Comparison of ENCODE assay signal across 17 cellular contexts in genomic region chrX:97538745-97539144, GRCh38.
DNase-seq lines count a peak whose midpoint lies in the region; ATAC-seq, FAIRE-seq and TF ChIP-seq lines count a peak whose summit lies in the region.
"Had no signal": no experiment of that assay in that cellular context is flagged by ENCODE, and none has a peak within 500 bp of the region (broad histone marks: within the 10 kb centered on the region; RNA-seq: fewer than 3 reads in every experiment).

No MANE protein-coding gene starts in this region.

- ATAC-seq in GM12878 (no peak), GM21619 (IDR thresholded peaks at IDR 0.05; ENCODE audit: unreplicated experiment) (no peak)
- ATAC-seq: CD8-positive, alpha-beta T cell had no signal

- TF ChIP-seq POLR2A in GM12878 (IDR thresholded peaks at IDR 0.05; ENCODE audit: low read depth, low read length) = no peak

- no peak overlapping the region for H3K14ac ChIP-seq in H9 (ENCODE audit: insufficient read depth, low read length)

- no peak overlapping the region for H2BK12ac ChIP-seq in H9 (ENCODE audit: insufficient read length, low read depth, low read length)

- H3K9me3 ChIP-seq in H9 (ENCODE audit: control insufficient read depth, low read depth, low read length) (no peaks in the 10 kb centered on the region), GM12878 (replicated peaks; ENCODE audit: control insufficient read depth, insufficient read depth, low read length) (no peaks in the 10 kb centered on the region)
- H3K9me3 ChIP-seq: BLaER1 treated with 17β-estradiol and CSF1 and Interleukin-3, amounts not matched to agents 10 nM and 100 nM had no signal

- H3K23ac ChIP-seq in H9 (ENCODE audit: insufficient read length, low read depth, low read length) = no peak overlapping the region

- H2BK20ac ChIP-seq in H9 (ENCODE audit: low read depth, low read length, poor library complexity, severe bottlenecking) = no peak overlapping the region

- H3K79me2 ChIP-seq in H9 (ENCODE audit: insufficient read depth, low read length) (no peaks in the 10 kb centered on the region), GM12878 (ENCODE audit: control insufficient read depth, insufficient read depth, low read length) (no peaks in the 10 kb centered on the region)

- POLR2A ChIA-PET in GM12878 (lab: Charles Lee) = no interaction called here

- H3K4me3 Mint-ChIP-seq in H9 = no peak overlapping the region
- H3K4me3 Mint-ChIP-seq: B cell; CD8-positive, alpha-beta T cell had no signal

- no peak overlapping the region for H2BK120ac ChIP-seq in H9 (ENCODE audit: low read depth, low read length, poor library complexity, severe bottlenecking)

- no peaks in the 10 kb centered on the region for H3K27me3 ChIP-seq in H9 (ENCODE audit: insufficient read depth, low read length)
- no peaks in the 10 kb centered on the region for H3K27me3 ChIP-seq in GM12878 (replicated peaks in 1 of 2; ENCODE audit: control insufficient read depth in 2 of 2, insufficient read depth in 2 of 2, low read length in 1 of 2)

- H3K56ac ChIP-seq in H9 (ENCODE audit: insufficient read length, low read depth, low read length) = no peak overlapping the region

- H2AFZ ChIP-seq in H9 (ENCODE audit: low read length) (no peak overlapping the region), GM12878 (ENCODE audit: control insufficient read depth, low read depth, low read length) (no peak overlapping the region)

- in situ Hi-C loops in GM12878 (cut with MboI) = no loop called here

- H2BK15ac ChIP-seq in H9 (ENCODE audit: low read depth, low read length) = no peak overlapping the region

- H3K36me3 Mint-ChIP-seq in H9 (ENCODE audit: insufficient read depth in 1 of 3, low read depth in 3 of 3) = peaks cover 0 to 7% (median 2%) of the 10 kb centered on the region in 3 experiments; a peak in 2 of 7 replicates
- H3K36me3 Mint-ChIP-seq: CD8-positive, alpha-beta T cell had no signal

- TF ChIP-seq CTCF in H9 (conservative IDR thresholded peaks at IDR 0.05) (no peak), GM12878 (IDR thresholded peaks at IDR 0.05 in 2 of 3, conservative IDR thresholded peaks at IDR 0.05 in 1 of 3; ENCODE audit: control insufficient read depth in 2 of 3, extremely low read depth in 1 of 3, insufficient read depth in 1 of 3, low read depth in 3 of 3, low read length in 3 of 3) (no peak)

- CTCF ChIA-PET in GM12878 (lab: Yijun Ruan, JAX) = no interaction called here

- no peaks in the 10 kb centered on the region for H4K20me1 ChIP-seq in H9 (ENCODE audit: control insufficient read depth, insufficient read depth, insufficient read length)
- H4K20me1 ChIP-seq in GM12878 (ENCODE audit: control insufficient read depth, insufficient read depth) = no peaks in the 10 kb centered on the region
- H4K20me1 ChIP-seq: BLaER1 treated with 17β-estradiol and CSF1 and Interleukin-3, amounts not matched to agents 10 nM and 100 nM had no signal

- no peak overlapping the region for H2AK5ac ChIP-seq in H9 (ENCODE audit: insufficient read length, low read length)

- FAIRE-seq in GM18507 (lab: Jason Lieb, UNC) (peak; percentile 48), GM12878 (lab: Jason Lieb, UNC) (peak; percentile 23)
- FAIRE-seq: GM12891 had no signal

- peak overlapping the region in 2 of 3 experiments; percentile 36 to 51; a peak in 1 of 7 replicates for H3K27ac Mint-ChIP-seq in H9
- H3K27ac Mint-ChIP-seq: B cell; CD8-positive, alpha-beta T cell had no signal

- no TSS peak for BruUV-seq in GM12878 (replicated peaks; lab: Mats Ljungman, UMichigan)

- H3K4me1 ChIP-seq in H9 (ENCODE audit: insufficient read depth, low read length) (no peaks in the 10 kb centered on the region), GM12878 (ENCODE audit: control insufficient read depth, insufficient read depth, low read length) (no peaks in the 10 kb centered on the region)
- H3K4me1 ChIP-seq: BLaER1 treated with 17β-estradiol and CSF1 and Interleukin-3, amounts not matched to agents 10 nM and 100 nM had no signal

- H3K27ac ChIP-seq in H9 (ENCODE audit: insufficient read length, low read depth, low read length) = no peak overlapping the region
- H3K27ac ChIP-seq in GM12878 (ENCODE audit: control insufficient read depth, insufficient read depth) = no peak overlapping the region
- H3K27ac ChIP-seq: BLaER1 treated with 17β-estradiol and CSF1 and Interleukin-3, amounts not matched to agents 10 nM and 100 nM; HL-60; KMS-11 had no signal

- no peaks in the 10 kb centered on the region for H3K23me2 ChIP-seq in H9 (ENCODE audit: insufficient read length, low read depth, low read length, poor library complexity, severe bottlenecking)

- H4K5ac ChIP-seq in H9 (ENCODE audit: insufficient read length, low read depth, low read length) = no peak overlapping the region

- no peak for DNase-seq in GM18507 (ENCODE audit: extremely low spot score, insufficient read length, low read depth)
- DNase-seq in H9 = no peak
- no peak for DNase-seq in GM12878 (ENCODE audit: low read depth, low spot score)
- DNase-seq in NCI-H1436 (lab: John Stamatoyannopoulos, UW) = no peak
- DNase-seq in inferior parietal cortex (ENCODE audit: extremely low spot score) = no peak
- DNase-seq: Calu3; CD8-positive, alpha-beta T cell; DMS79 treated with DMSO at 0.1 percent for 48 hours; GF-D8; GOT3; H7 had no signal

- H4K91ac ChIP-seq in H9 (ENCODE audit: insufficient read length, low read depth, low read length) = no peak overlapping the region

- H3K4me2 ChIP-seq in H9 (ENCODE audit: insufficient read depth, insufficient read length, low read length) (no peak overlapping the region), GM12878 (ENCODE audit: control insufficient read depth, insufficient read depth) (no peak overlapping the region)
- H3K4me2 ChIP-seq: BLaER1 treated with 17β-estradiol and CSF1 and Interleukin-3, amounts not matched to agents 10 nM and 100 nM; KMS-11 had no signal

- H3T11ph ChIP-seq in H9 (ENCODE audit: low read length) = no peak overlapping the region

- no peak overlapping the region for H3K18ac ChIP-seq in H9 (ENCODE audit: insufficient read length, low read depth, low read length)

- WGBS in H9 (ENCODE audit: extremely low coverage, insufficient read length, low lambda C conversion rate) = no CpG with 5 or more reads among the region's 3 CpGs
- WGBS in GM12878 (ENCODE audit: insufficient coverage, insufficient replicate concordance, low lambda C conversion rate, missing lambda C conversion rate) = 23% methylated on average over 3 of the region's 3 CpGs

- H3K79me1 ChIP-seq in H9 (ENCODE audit: insufficient read depth, low read depth, low read length, poor library complexity, severe bottlenecking) = no peaks in the 10 kb centered on the region

- no peak overlapping the region for H2BK5ac ChIP-seq in H9 (ENCODE audit: insufficient read length, low read length)

- H3K4me1 Mint-ChIP-seq in H9 = no peaks in the 10 kb centered on the region
- H3K4me1 Mint-ChIP-seq: B cell had no signal

- H3K9ac ChIP-seq in H9 (ENCODE audit: extremely low read depth, insufficient read length, low read length) (no peak overlapping the region), GM12878 (ENCODE audit: control insufficient read depth, insufficient read depth, low read length) (no peak overlapping the region)
- H3K9ac ChIP-seq: BLaER1 treated with 17β-estradiol and CSF1 and Interleukin-3, amounts not matched to agents 10 nM and 100 nM; KMS-11 had no signal

- SMC1A ChIA-PET in GM12878 (lab: Charles Lee; ENCODE audit: uncharacterized antibody, unreplicated experiment) = interaction anchor here (0.7 to 1.3 kb wide), 2 partner anchors 9 to 627 kb away, joined by 3 read pairs; no protein-coding TSS in a partner anchor

- no peaks in the 10 kb centered on the region; a peak in 2 of 5 replicates for H3K9me3 Mint-ChIP-seq in H9
- H3K9me3 Mint-ChIP-seq: CD8-positive, alpha-beta T cell had no signal

- no peak for TF ChIP-seq RAD21 in GM12878 (IDR thresholded peaks at IDR 0.05; ENCODE audit: insufficient read depth, low read depth, low read length)

- H3K36me3 ChIP-seq in GM12878 (ENCODE audit: control insufficient read depth in 2 of 2, insufficient read depth in 2 of 2, low read length in 1 of 2) = no peaks in the 10 kb centered on the region
- H3K36me3 ChIP-seq: BLaER1 treated with 17β-estradiol and CSF1 and Interleukin-3, amounts not matched to agents 10 nM and 100 nM had no signal

- H3K4ac ChIP-seq in H9 (ENCODE audit: low read depth, low read length) = no peak overlapping the region

- H3K27me3 Mint-ChIP-seq in H9 (ENCODE audit: low read depth) = no peaks in the 10 kb centered on the region
- H3K27me3 Mint-ChIP-seq: B cell had no signal

- intact Hi-C loops in GM12878 (cut with micrococcal nuclease; ENCODE audit: unreplicated experiment) = no loop called here

- no peak overlapping the region for H4K8ac ChIP-seq in H9 (replicated peaks; ENCODE audit: insufficient read length, low read depth, low read length)

- no peak overlapping the region for H3K4me3 ChIP-seq in GM12878
- H3K4me3 ChIP-seq: BLaER1 treated with 17β-estradiol and CSF1 and Interleukin-3, amounts not matched to agents 10 nM and 100 nM had no signal

- RAD21 ChIA-PET in GM12878 (lab: Charles Lee; ENCODE audit: unreplicated experiment) = no interaction called here

- no peak for TF ChIP-seq EP300 in GM12878 (IDR thresholded peaks at IDR 0.05; ENCODE audit: borderline replicate concordance in 1 of 2, control insufficient read depth in 1 of 2, low read depth in 2 of 2, low read length in 2 of 2)

TF ChIP-seq in GM12878, 131 proteins besides CTCF, POLR2A, EP300 and RAD21:
- TF ChIP-seq ATF7 (IDR thresholded peaks at IDR 0.05; ENCODE audit: low read depth) = no peak
- no peak for TF ChIP-seq ZNF24 (IDR thresholded peaks at IDR 0.05)
- TF ChIP-seq YBX1 (IDR thresholded peaks at IDR 0.05) = no peak
- TF ChIP-seq NR2F1 (conservative IDR thresholded peaks at IDR 0.05) = no peak
- no peak for TF ChIP-seq E4F1 (IDR thresholded peaks at IDR 0.05; ENCODE audit: borderline replicate concordance, partially characterized antibody)
